ENCODE assay signal across 10 cellular contexts in genomic region chr11:120587299-120587698, GRCh38.
"Had no signal": no experiment of that assay in that cellular context is flagged by ENCODE, and none has a peak within 500 bp of the region (broad histone marks: within the 10 kb centered on the region; RNA-seq: fewer than 3 reads in every experiment).

No MANE protein-coding gene starts in this region.

- H3K4me3 ChIP-seq: GM23248, GM23338, HAP-1 had no signal

- FAIRE-seq: H54 had no signal

- ATAC-seq: GM23338, HCT116 had no signal

- DNase-seq: GM23248, GOT3, H7, H9, HCEC 1CT, HFFc6 had no signal

- H3K4me2 ChIP-seq: GM23338 had no signal

- H2AFZ ChIP-seq: GM23248, GM23338 had no signal

- H3K36me3 ChIP-seq: HAP-1 had no signal

- H3K27ac ChIP-seq: GM23248 had no signal

- H3K9ac ChIP-seq: GM23248 had no signal
